In the genomic region with DNA sequence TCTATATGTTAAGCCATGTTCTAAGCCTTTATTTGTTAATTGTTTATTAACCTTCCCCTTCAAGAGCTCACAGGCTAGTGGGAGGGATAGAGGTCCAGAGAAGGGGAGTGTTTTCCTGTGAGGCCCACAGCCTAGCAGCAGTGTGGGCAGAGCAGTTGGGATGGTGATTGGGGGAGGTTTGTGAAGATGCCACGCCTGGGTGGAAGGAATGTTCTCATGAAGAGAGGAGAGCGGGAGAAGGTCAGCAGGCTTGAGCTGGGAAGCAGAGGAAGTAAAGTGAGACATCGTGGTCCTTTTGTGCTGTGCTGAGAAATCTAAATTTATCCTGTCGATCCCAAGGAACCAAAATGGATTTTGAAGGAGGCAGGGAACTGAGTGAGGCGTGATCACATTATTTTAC, we compare ENCODE assay signal across 12 cellular contexts. TPM values are rescaled to one million over a fixed set of nuclear protein-coding genes. Genes with fewer than 3 reads are reported as not detected.
DNase-seq lines count a peak whose midpoint lies in the region; ATAC-seq and TF ChIP-seq lines count a peak whose summit lies in the region.
"Had no signal": no experiment of that assay in that cellular context is flagged by ENCODE, and none has a peak within 500 bp of the region (broad histone marks: within the 10 kb centered on the region; RNA-seq: fewer than 3 reads in every experiment).

No MANE protein-coding gene starts in this region.

- peak overlapping the region; percentile 94 for H3K27ac Mint-ChIP-seq in activated CD4-positive, alpha-beta memory T cell treated with anti-CD3 and anti-CD28 coated beads for 36 hours
- H3K27ac Mint-ChIP-seq in activated CD4-positive, alpha-beta memory T cell treated with anti-CD3 and anti-CD28 coated beads, Interleukin-2, amount 10 ng/mL, durations not matched to agents 7 days and 5 days: no peak overlapping the region

- no peaks in the 10 kb centered on the region for H3K9me3 Mint-ChIP-seq in activated CD4-positive, alpha-beta memory T cell treated with anti-CD3 and anti-CD28 coated beads for 36 hours
- no peaks in the 10 kb centered on the region for H3K9me3 Mint-ChIP-seq in activated CD4-positive, alpha-beta memory T cell treated with anti-CD3 and anti-CD28 coated beads, Interleukin-2, amount 10 ng/mL, durations not matched to agents 7 days and 5 days

- no peaks in the 10 kb centered on the region for H3K9me3 ChIP-seq in lower lobe of right lung
- H3K9me3 ChIP-seq: A549, SJSA1 had no signal

- no peak overlapping the region for H3K4me3 ChIP-seq in lower lobe of right lung
- H3K4me3 ChIP-seq: A549, SJSA1 had no signal

- H3K4me1 ChIP-seq in lower lobe of right lung: peaks cover 30% of the 10 kb centered on the region
- H3K4me1 ChIP-seq: SJSA1 had no signal

- POLR2A ChIA-PET in activated CD4-positive, alpha-beta memory T cell treated with anti-CD3 and anti-CD28 coated beads for 36 hours (lab: Charles Lee): no interaction called here
- POLR2A ChIA-PET in activated CD4-positive, alpha-beta memory T cell treated with anti-CD3 and anti-CD28 coated beads, Interleukin-2, amount 10 ng/mL, durations not matched to agents 7 days and 5 days (lab: Charles Lee): interaction anchor here (1.6 to 1.7 kb wide), 2 partner anchors 24 to 28 kb away, joined by 3 to 5 read pairs; no protein-coding TSS in a partner anchor

- no peak for DNase-seq in activated CD4-positive, alpha-beta memory T cell treated with anti-CD3 and anti-CD28 coated beads for 36 hours
- DNase-seq in activated CD4-positive, alpha-beta memory T cell treated with anti-CD3 and anti-CD28 coated beads, Interleukin-2, amount 10 ng/mL, durations not matched to agents 7 days and 5 days: no peak
- DNase-seq in brain pericyte (ENCODE audit: low read depth, low spot score) (peak; percentile 55), lower lobe of right lung (no peak), stromal cell of bone marrow (ENCODE audit: low read depth) (peak; percentile 33), NCI-H345 (lab: John Stamatoyannopoulos, UW) (no peak)
- DNase-seq: NCI-H187 treated with DMSO at 0.1 percent for 48 hours, retina had no signal

- peaks cover 61% of the 10 kb centered on the region for H3K36me3 ChIP-seq in lower lobe of right lung

- H3K27me3 ChIP-seq in lower lobe of right lung (ENCODE audit: low read depth): no peaks in the 10 kb centered on the region
- H3K27me3 ChIP-seq: SJSA1 had no signal

- TF ChIP-seq CTCF in lower lobe of right lung (IDR thresholded peaks at IDR 0.05): no peak

- CTCF ChIA-PET in activated CD4-positive, alpha-beta memory T cell treated with anti-CD3 and anti-CD28 coated beads for 36 hours (lab: Charles Lee): no interaction called here
- CTCF ChIA-PET in activated CD4-positive, alpha-beta memory T cell treated with anti-CD3 and anti-CD28 coated beads, Interleukin-2, amount 10 ng/mL, durations not matched to agents 7 days and 5 days (lab: Charles Lee): no interaction called here

- intact Hi-C loops in activated CD4-positive, alpha-beta memory T cell treated with anti-CD3 and anti-CD28 coated beads for 36 hours (cut with micrococcal nuclease): no loop called here
- intact Hi-C loops in lower lobe of right lung (cut with DNase I): no loop called here

- H3K4me3 Mint-ChIP-seq in activated CD4-positive, alpha-beta memory T cell treated with anti-CD3 and anti-CD28 coated beads for 36 hours: no peak overlapping the region
- no peak overlapping the region for H3K4me3 Mint-ChIP-seq in activated CD4-positive, alpha-beta memory T cell treated with anti-CD3 and anti-CD28 coated beads, Interleukin-2, amount 10 ng/mL, durations not matched to agents 7 days and 5 days

- peaks cover 33% of the 10 kb centered on the region for H3K36me3 Mint-ChIP-seq in activated CD4-positive, alpha-beta memory T cell treated with anti-CD3 and anti-CD28 coated beads for 36 hours
- H3K36me3 Mint-ChIP-seq in activated CD4-positive, alpha-beta memory T cell treated with anti-CD3 and anti-CD28 coated beads, Interleukin-2, amount 10 ng/mL, durations not matched to agents 7 days and 5 days (ENCODE audit: low read depth): peaks cover 52% of the 10 kb centered on the region

- peak overlapping the region; percentile 10 for H3K27ac ChIP-seq in lower lobe of right lung
- H3K27ac ChIP-seq: A549, SJSA1 had no signal

- peak; percentile 48 to 65 for ATAC-seq in lower lobe of right lung
- no peak for ATAC-seq in esophagus mucosa
- no peak for ATAC-seq in GM21576 (IDR thresholded peaks at IDR 0.05; ENCODE audit: unreplicated experiment)
- ATAC-seq: A549 had no signal

- no peaks in the 10 kb centered on the region for H3K27me3 Mint-ChIP-seq in activated CD4-positive, alpha-beta memory T cell treated with anti-CD3 and anti-CD28 coated beads for 36 hours
- no peaks in the 10 kb centered on the region for H3K27me3 Mint-ChIP-seq in activated CD4-positive, alpha-beta memory T cell treated with anti-CD3 and anti-CD28 coated beads, Interleukin-2, amount 10 ng/mL, durations not matched to agents 7 days and 5 days

- H3K4me1 Mint-ChIP-seq in activated CD4-positive, alpha-beta memory T cell treated with anti-CD3 and anti-CD28 coated beads for 36 hours (ENCODE audit: low read depth): peaks cover 47% of the 10 kb centered on the region
- peaks cover 39% of the 10 kb centered on the region for H3K4me1 Mint-ChIP-seq in activated CD4-positive, alpha-beta memory T cell treated with anti-CD3 and anti-CD28 coated beads, Interleukin-2, amount 10 ng/mL, durations not matched to agents 7 days and 5 days

RNA-seq across cellular contexts. Expression of a gene that starts 42.6 kb away (rescaled TPM):
- 10 to 100 TPM; 46.1 to 50.5 TPM for total RNA-seq in activated CD4-positive, alpha-beta memory T cell treated with anti-CD3 and anti-CD28 coated beads for 36 hours
- total RNA-seq in activated CD4-positive, alpha-beta memory T cell treated with anti-CD3 and anti-CD28 coated beads, Interleukin-2, amount 10 ng/mL, durations not matched to agents 7 days and 5 days: 10 to 100 TPM; 76.0 to 76.5 TPM
- total RNA-seq in lower lobe of right lung (47.4 TPM), esophagus mucosa (20.2 TPM)

RNA-seq across cellular contexts. Expression of a gene that starts 52.5 kb away (rescaled TPM):
- 10 to 100 TPM; 38.5 to 39.8 TPM for total RNA-seq in activated CD4-positive, alpha-beta memory T cell treated with anti-CD3 and anti-CD28 coated beads for 36 hours
- 10 to 100 TPM; 18.6 to 22.5 TPM for total RNA-seq in activated CD4-positive, alpha-beta memory T cell treated with anti-CD3 and anti-CD28 coated beads, Interleukin-2, amount 10 ng/mL, durations not matched to agents 7 days and 5 days
- total RNA-seq in lower lobe of right lung (10.9 TPM), esophagus mucosa (2.5 TPM)

Comparison
In these comparisons a context has a peak if more than half of its experiments do, and no peak if none do; other contexts are left out.
1. DNase-seq: peak in brain pericyte (single experiment) and stromal cell of bone marrow (single experiment); none in activated CD4-positive, alpha-beta memory T cell treated with anti-CD3 and anti-CD28 coated beads for 36 hours (single experiment), activated CD4-positive, alpha-beta memory T cell treated with anti-CD3 and anti-CD28 coated beads, Interleukin-2, amount 10 ng/mL, durations not matched to agents 7 days and 5 days (single experiment), lower lobe of right lung (single experiment) and NCI-H345 (single experiment).
2. ATAC-seq: peak in lower lobe of right lung (2 of 2); none in esophagus mucosa (single experiment) and GM21576 (single experiment).